18 cellular contexts compared by ENCODE assay signal in genomic region chr1:232317336-232317735, GRCh38.
A peak's percentile ranks its signal among the peaks of the same experiment; 100 is the strongest.
DNase-seq lines count a peak whose midpoint lies in the region; ATAC-seq, FAIRE-seq and TF ChIP-seq lines count a peak whose summit lies in the region.
"Had no signal": no experiment of that assay in that cellular context is flagged by ENCODE, and none has a peak within 500 bp of the region (broad histone marks: within the 10 kb centered on the region; RNA-seq: fewer than 3 reads in every experiment).

No MANE protein-coding gene starts in this region.

- no peak for TF ChIP-seq POLR2A in A549 (IDR thresholded peaks at IDR 0.05; ENCODE audit: low read length)

- no peak overlapping the region for H3K14ac ChIP-seq in mesenchymal stem cell (ENCODE audit: low read length in 2 of 2)

- peaks cover 6% of the 10 kb centered on the region; the same call in 1 of the 3 replicates for H3K9me3 ChIP-seq in A549
- peaks cover 0 to 4% of the 10 kb centered on the region in 2 donors for H3K9me3 ChIP-seq in kidney (ENCODE audit: control insufficient read depth in 1 of 2, low read length in 2 of 2)
- peaks cover 5% of the 10 kb centered on the region for H3K9me3 ChIP-seq in mesenchymal stem cell (ENCODE audit: control insufficient read depth, low read length)
- H3K9me3 ChIP-seq: BE2C, HAP-1 had no signal

- H3K79me1 ChIP-seq in mesenchymal stem cell (replicated peaks; ENCODE audit: low read length, poor library complexity, severe bottlenecking): no peaks in the 10 kb centered on the region

- H3K4me1 ChIP-seq in A549: peaks cover 13% of the 10 kb centered on the region
- H3K4me1 ChIP-seq in kidney (ENCODE audit: control insufficient read depth in 1 of 2, insufficient read depth in 1 of 2, low read depth in 1 of 2, low read length in 2 of 2): no peaks in the 10 kb centered on the region
- H3K4me1 ChIP-seq in mesenchymal stem cell (ENCODE audit: control insufficient read depth, insufficient read depth, low read depth, low read length): peaks cover 1% of the 10 kb centered on the region

- H2BK12ac ChIP-seq in mesenchymal stem cell (ENCODE audit: low read length in 2 of 2): no peak overlapping the region

- no peak overlapping the region for H2BK5ac ChIP-seq in mesenchymal stem cell (ENCODE audit: low read depth, low read length, poor library complexity, severe bottlenecking)

- POLR2A ChIA-PET in A549 (lab: Yijun Ruan, JAX): no interaction called here

- H3K9ac ChIP-seq in kidney (ENCODE audit: low read length in 2 of 2) (no peak overlapping the region), mesenchymal stem cell (ENCODE audit: low read length) (no peak overlapping the region)

- CTCF ChIA-PET in A549 (lab: Yijun Ruan, JAX): no interaction called here

- TF ChIP-seq CTCF in A549 (IDR thresholded peaks at IDR 0.05) (no peak), kidney (IDR thresholded peaks at IDR 0.05; ENCODE audit: borderline replicate concordance, extremely low read depth, insufficient read depth) (no peak), brain microvascular endothelial cell (IDR thresholded peaks at IDR 0.05; ENCODE audit: low read depth, low read length, missing control alignments) (no peak)

- intact Hi-C loops in kidney (cut with DNase I): no loop called here

- peak overlapping the region; percentile 45 for H3K4me2 ChIP-seq in A549
- H3K4me2 ChIP-seq in mesenchymal stem cell (ENCODE audit: low read length, poor library complexity, severe bottlenecking): peak overlapping the region; percentile 38

- no peaks in the 10 kb centered on the region for H3K36me3 ChIP-seq in kidney (ENCODE audit: control insufficient read depth in 1 of 2, insufficient read depth in 2 of 2, low read length in 2 of 2)
- no peaks in the 10 kb centered on the region for H3K36me3 ChIP-seq in mesenchymal stem cell (ENCODE audit: control insufficient read depth in 1 of 2, insufficient read depth in 2 of 2, low read depth in 1 of 2, low read length in 2 of 2)
- no peaks in the 10 kb centered on the region for H3K36me3 ChIP-seq in brain microvascular endothelial cell (replicated peaks)
- H3K36me3 ChIP-seq: BE2C, HAP-1 had no signal

- no peak overlapping the region for H2AK5ac ChIP-seq in mesenchymal stem cell (ENCODE audit: low read length, severe bottlenecking)

- no peak overlapping the region for H4K91ac ChIP-seq in mesenchymal stem cell (ENCODE audit: low read length)

- H2AFZ ChIP-seq in mesenchymal stem cell (ENCODE audit: low read depth, low read length): no peak overlapping the region

- H3K23ac ChIP-seq in mesenchymal stem cell (ENCODE audit: low read length in 2 of 2): no peak overlapping the region

- H3K4me3 ChIP-seq in A549 (no peak overlapping the region), kidney (ENCODE audit: low read length in 2 of 2) (no peak overlapping the region), mesenchymal stem cell (ENCODE audit: insufficient read depth in 1 of 2, low read depth in 1 of 2, low read length in 2 of 2) (no peak overlapping the region), brain microvascular endothelial cell (ENCODE audit: low read depth, low read length) (no peak overlapping the region)
- H3K4me3 ChIP-seq: HAP-1 had no signal

- no peak overlapping the region for H3K4ac ChIP-seq in mesenchymal stem cell (ENCODE audit: low read depth in 1 of 2, low read length in 2 of 2)

- no peak overlapping the region for H4K8ac ChIP-seq in mesenchymal stem cell (ENCODE audit: low read length)

- no peak overlapping the region for H3K18ac ChIP-seq in mesenchymal stem cell (ENCODE audit: low read depth in 1 of 2, low read length in 2 of 2)

- TF ChIP-seq RAD21 in A549 (conservative IDR thresholded peaks at IDR 0.05 in 1 of 2, IDR thresholded peaks at IDR 0.05 in 1 of 2): no peak

- no peak for FAIRE-seq in A549 (lab: Jason Lieb, UNC)
- FAIRE-seq in RCC 7860 (lab: Jason Lieb, UNC): peak; percentile 93
- peak; percentile 17 for FAIRE-seq in kidney (lab: Jason Lieb, UNC)
- FAIRE-seq: G401.6, GM12891, GM19239, H1 had no signal

- ATAC-seq in A549: no peak
- no peak for ATAC-seq in GM21576 (IDR thresholded peaks at IDR 0.05; ENCODE audit: unreplicated experiment)
- no peak for ATAC-seq in HG02588 (IDR thresholded peaks at IDR 0.05; ENCODE audit: unreplicated experiment)

- TF ChIP-seq EP300 in A549 (IDR thresholded peaks at IDR 0.05): no peak

- no peak overlapping the region for H2BK120ac ChIP-seq in mesenchymal stem cell (ENCODE audit: low read depth, low read length)

- in situ Hi-C loops in brain microvascular endothelial cell (cut with HindIII; ENCODE audit: low pct_ligation_motif_present, low sequenced_read_pairs): no loop called here

- H3K27ac ChIP-seq in A549: no peak overlapping the region
- no peak overlapping the region for H3K27ac ChIP-seq in kidney (ENCODE audit: low read depth in 2 of 2, low read length in 2 of 2)
- H3K27ac ChIP-seq in mesenchymal stem cell (ENCODE audit: low read length, poor library complexity, severe bottlenecking): peak overlapping the region; percentile 74
- H3K27ac ChIP-seq in brain microvascular endothelial cell: no peak overlapping the region
- H3K27ac ChIP-seq: C4-2B had no signal

- H3K27me3 ChIP-seq in mesenchymal stem cell (ENCODE audit: control insufficient read depth in 1 of 2, insufficient read depth in 1 of 2, low read length in 2 of 2) (no peaks in the 10 kb centered on the region), brain microvascular endothelial cell (replicated peaks) (no peaks in the 10 kb centered on the region)
- H3K27me3 ChIP-seq: BE2C had no signal

- DNase-seq in A549 (ENCODE audit: low read depth in 1 of 2, low spot score in 1 of 2) (no peak), RCC 7860 (ENCODE audit: low spot score) (peak; percentile 30), kidney (no peak), mesenchymal stem cell (no peak), brain microvascular endothelial cell (no peak), mucosa of gallbladder (ENCODE audit: low spot score) (no peak)
- DNase-seq: BE2C; CD4-positive, alpha-beta memory T cell; DMS153; DMS79 treated with DMSO at 0.1 percent for 48 hours had no signal

- H2BK15ac ChIP-seq in mesenchymal stem cell (ENCODE audit: low read depth, poor library complexity, severe bottlenecking): no peak overlapping the region

TF ChIP-seq in A549, 52 proteins besides CTCF, POLR2A, EP300 and RAD21:
- TF ChIP-seq FOSL2 (IDR thresholded peaks at IDR 0.05) (no peak), FOSL2 (CRISPR knock-in tag; IDR thresholded peaks at IDR 0.05) (no peak), ZFP36 (IDR thresholded peaks at IDR 0.05; ENCODE audit: borderline replicate concordance, partially characterized antibody) (no peak), EHF (CRISPR knock-in tag; IDR thresholded peaks at IDR 0.05) (no peak), EHMT2 (IDR thresholded peaks at IDR 0.05; ENCODE audit: low read depth) (no peak), NPAS2 (CRISPR knock-in tag; IDR thresholded peaks at IDR 0.05; ENCODE audit: borderline replicate concordance) (no peak), HMGXB4 (CRISPR knock-in tag; IDR thresholded peaks at IDR 0.05; ENCODE audit: borderline replicate concordance) (no peak), RFX5 (IDR thresholded peaks at IDR 0.05) (no peak), SMC3 (IDR thresholded peaks at IDR 0.05) (no peak), NR3C1 (IDR thresholded peaks at IDR 0.05) (no peak), ELK1 (IDR thresholded peaks at IDR 0.05; ENCODE audit: low read depth, low read length) (no peak), HOXB5 (CRISPR knock-in tag; IDR thresholded peaks at IDR 0.05) (no peak), CBX2 (IDR thresholded peaks at IDR 0.05; ENCODE audit: borderline replicate concordance, low read depth) (no peak)
